Comparison of ENCODE assay signal across 8 cellular contexts in the genomic region with DNA sequence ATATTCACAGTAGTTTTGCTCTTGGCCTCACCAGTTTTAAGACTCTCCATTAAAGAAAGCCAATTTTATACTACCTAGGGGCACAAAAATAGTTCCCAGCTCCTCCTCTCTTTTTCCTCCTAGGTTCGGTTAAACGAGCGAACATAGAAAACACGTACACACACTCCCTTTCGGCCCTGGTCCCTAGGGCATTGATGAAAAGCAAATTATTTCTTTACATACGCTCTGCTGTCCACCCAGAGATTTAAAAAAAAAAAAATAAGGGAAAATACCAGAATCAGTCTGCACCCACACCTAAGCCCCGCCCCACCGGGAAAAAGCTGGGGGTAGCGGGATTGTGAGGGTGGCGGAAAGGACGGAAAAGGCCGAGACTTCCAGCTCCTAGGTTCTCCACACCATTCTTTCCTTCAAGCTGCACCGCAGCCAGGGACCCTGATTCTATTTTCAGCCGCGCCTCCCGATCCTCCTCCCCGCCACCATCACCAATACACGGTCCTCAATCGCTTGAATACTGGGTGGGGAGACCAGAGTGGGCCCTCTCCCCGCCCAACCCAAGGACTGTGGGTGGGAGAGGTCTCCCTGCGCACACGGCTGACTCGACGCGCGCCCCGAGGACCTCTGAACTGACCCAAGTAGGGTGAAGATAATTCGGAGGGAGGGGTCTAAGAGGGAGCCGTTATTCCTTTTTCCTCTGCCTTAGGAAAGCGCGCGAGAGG. TPM values are rescaled to one million over a fixed set of nuclear protein-coding genes. Genes with fewer than 3 reads are reported as not detected.
A peak's percentile ranks its signal among the peaks of the same experiment; 100 is the strongest.
DNase-seq lines count a peak whose midpoint lies in the region; ATAC-seq and TF ChIP-seq lines count a peak whose summit lies in the region.

No MANE protein-coding gene starts in this region.

- ATAC-seq in HG02759 (IDR thresholded peaks at IDR 0.05; ENCODE audit: unreplicated experiment) (peak; percentile 2), gastrocnemius medialis (peak; percentile 17 to 21), HG02610 (IDR thresholded peaks at IDR 0.05; ENCODE audit: unreplicated experiment) (no peak)

- TF ChIP-seq CTCF in adrenal gland (IDR thresholded peaks at IDR 0.05): no peak
- no peak for TF ChIP-seq CTCF in gastrocnemius medialis (IDR thresholded peaks at IDR 0.05 in 4 of 5, conservative IDR thresholded peaks at IDR 0.05 in 1 of 5)

- DNase-seq in activated T-cell treated with anti-CD3 and anti-CD28 coated beads for 1 hour (ENCODE audit: low read depth): peak; percentile 4
- no peak for DNase-seq in activated T-cell treated with anti-CD3 and anti-CD28 coated beads, Interleukin-2, amount 50 U/mL, for 1 hour
- DNase-seq in NCI-H345 (lab: John Stamatoyannopoulos, UW): peak; percentile 56
- peak in 6 of 7 donors; percentile 45 to 70 (median 54) for DNase-seq in adrenal gland
- no peak for DNase-seq in iPS DF 6.9 (ENCODE audit: low read depth, low spot score)
- DNase-seq in gastrocnemius medialis: peak in 1 of 2 donors; percentile 16

- 0 to 1% (median 0%) methylated on average over 13 to 32 of the region's 32 CpGs for WGBS in adrenal gland, 4 donors
- no CpG with 5 or more reads among the region's 32 CpGs for WGBS in iPS DF 6.9 (ENCODE audit: insufficient coverage, insufficient read length)

- TF ChIP-seq POLR2A in adrenal gland (IDR thresholded peaks at IDR 0.05) (no peak), gastrocnemius medialis (IDR thresholded peaks at IDR 0.05) (no peak)

- H3K36me3 ChIP-seq in adrenal gland (replicated peaks in 1 of 2): no peaks in the 10 kb centered on the region
- H3K36me3 ChIP-seq in iPS DF 6.9 (ENCODE audit: control insufficient read depth, insufficient read depth, low read length): no peaks in the 10 kb centered on the region; the same call in 1 of the 2 replicates
- no peaks in the 10 kb centered on the region for H3K36me3 ChIP-seq in gastrocnemius medialis

- H3K4me1 ChIP-seq in adrenal gland (replicated peaks in 1 of 2): peaks cover 9 to 26% of the 10 kb centered on the region in 2 donors
- H3K4me1 ChIP-seq in iPS DF 6.9 (ENCODE audit: control insufficient read depth, insufficient read depth, low read length): no peaks in the 10 kb centered on the region
- peaks cover 14 to 15% of the 10 kb centered on the region in 2 donors for H3K4me1 ChIP-seq in gastrocnemius medialis

- H3K9me3 ChIP-seq in adrenal gland (replicated peaks in 1 of 3) (no peaks in the 10 kb centered on the region), iPS DF 6.9 (ENCODE audit: control insufficient read depth, insufficient read depth, low read length) (no peaks in the 10 kb centered on the region), gastrocnemius medialis (no peaks in the 10 kb centered on the region)

- in situ Hi-C loops in gastrocnemius medialis (cut with MboI; ENCODE audit: low sequenced_read_pairs in 4 of 4): loop anchor here in 2 of 4 donors (25.0 kb wide), 1 partner anchor 680 kb away; the partner anchor contains the start of gene GPR155 (in 2 of the 2)

- H3K27ac ChIP-seq in adrenal gland (peak overlapping the region; percentile 93 to 99 (median 95)), iPS DF 6.9 (ENCODE audit: low read length) (no peak overlapping the region), gastrocnemius medialis (peak overlapping the region; percentile 94 to 98 (median 96))

- intact Hi-C loops in adrenal gland (cut with DNase I): no loop called here
- intact Hi-C loops in gastrocnemius medialis (cut with DNase I; ENCODE audit: low total_unique reads): loop anchor here (10.0 kb wide), 1 partner anchor 768 kb away; no protein-coding TSS in a partner anchor

- H3K4me3 ChIP-seq in adrenal gland: peak overlapping the region; percentile 51 to 99 (median 76)
- H3K4me3 ChIP-seq in iPS DF 6.9 (ENCODE audit: low read length): peak overlapping the region; percentile 78
- peak overlapping the region; percentile 82 to 95 (median 94) for H3K4me3 ChIP-seq in gastrocnemius medialis

- H3K27me3 ChIP-seq in adrenal gland (no peaks in the 10 kb centered on the region), iPS DF 6.9 (ENCODE audit: control insufficient read depth, insufficient read depth, low read length) (no peaks in the 10 kb centered on the region), gastrocnemius medialis (no peaks in the 10 kb centered on the region)

RNA-seq across cellular contexts. Expression of gene ATF2, which starts 0.8 kb away (rescaled TPM):
- total RNA-seq in adrenal gland: 10 to 100 TPM; 34.3 to 58.3 (median 51.4) TPM
- polyA plus RNA-seq in adrenal gland: 10 to 100 TPM; 16.5 to 60.1 (median 20.9) TPM
- total RNA-seq in gastrocnemius medialis: 10 to 100 TPM; 19.5 to 28.1 (median 20.9) TPM

RNA-seq across cellular contexts. Expression of gene ATP5MC3, which starts 14.3 kb away (rescaled TPM):
- total RNA-seq in adrenal gland (100 to 1,000 TPM; 104 to 249 (median 189) TPM), gastrocnemius medialis (100 to 1,000 TPM; 202 to 358 (median 221) TPM)
- polyA plus RNA-seq in adrenal gland: 100 to 1,000 TPM; 100 to 273 (median 152) TPM

Comparison
In these comparisons a context has a peak if more than half of its experiments do, and no peak if none do; other contexts are left out.
1. DNase-seq: peak in activated T-cell treated with anti-CD3 and anti-CD28 coated beads for 1 hour (single experiment), NCI-H345 (single experiment) and adrenal gland (6 of 7); none in activated T-cell treated with anti-CD3 and anti-CD28 coated beads, Interleukin-2, amount 50 U/mL, for 1 hour (single experiment) and iPS DF 6.9 (single experiment).
2. Peak in every context shown above with its lines, with median percentiles within 50 percentile points of each other: H3K4me3 ChIP-seq.